ENCODE assay signal across 17 cellular contexts in the genomic region with DNA sequence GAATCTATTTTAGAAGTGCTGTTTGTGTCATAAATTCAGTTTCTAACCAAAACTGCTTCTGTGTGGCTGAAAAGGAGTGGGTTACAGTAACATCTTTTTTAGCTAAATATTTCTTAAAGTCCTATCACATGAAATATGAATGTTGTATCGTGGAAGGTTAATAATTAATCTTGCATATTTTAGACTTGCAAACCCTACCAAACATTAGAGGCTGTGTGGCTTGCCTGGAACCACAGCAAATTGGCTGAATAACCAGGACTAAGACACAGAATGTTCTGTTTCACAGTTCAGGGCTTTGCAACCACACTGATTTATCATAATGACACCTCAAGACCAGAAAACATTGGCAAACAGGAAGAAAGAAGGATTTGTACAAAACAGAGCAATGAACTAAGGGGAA.
DNase-seq lines count a peak whose midpoint lies in the region; ATAC-seq and TF ChIP-seq lines count a peak whose summit lies in the region.
"Had no signal": no experiment of that assay in that cellular context is flagged by ENCODE, and none has a peak within 500 bp of the region (broad histone marks: within the 10 kb centered on the region; RNA-seq: fewer than 3 reads in every experiment).

No MANE protein-coding gene starts in this region.

- WGBS in body of pancreas, 2 donors, result 10 to 13% methylated on average over 1 of the region's 1 CpG

- ATAC-seq in body of pancreas (peak; percentile 82), HG02571 (IDR thresholded peaks at IDR 0.05; ENCODE audit: unreplicated experiment) (no peak), HG03108 (IDR thresholded peaks at IDR 0.05; ENCODE audit: unreplicated experiment) (no peak)

- H3K9me3 ChIP-seq in body of pancreas, result no peaks in the 10 kb centered on the region
- H3K9me3 ChIP-seq: HAP-1 had no signal

- peaks cover 4% of the 10 kb centered on the region for H3K4me1 ChIP-seq in body of pancreas
- H3K4me1 ChIP-seq: HAP-1 had no signal

- no peaks in the 10 kb centered on the region for H3K27me3 ChIP-seq in body of pancreas

- H3K27ac ChIP-seq in body of pancreas, result peak overlapping the region in 2 of 4 donors; percentile 14 to 64

- H3K4me3 ChIP-seq in body of pancreas, result no peak overlapping the region
- H3K4me3 ChIP-seq in epithelial cell of proximal tubule (ENCODE audit: low read depth, low read length), result no peak overlapping the region
- H3K4me3 ChIP-seq: HAP-1 had no signal

- TF ChIP-seq CTCF in body of pancreas (IDR thresholded peaks at IDR 0.05), result no peak
- no peak for TF ChIP-seq CTCF in epithelial cell of proximal tubule (conservative IDR thresholded peaks at IDR 0.05; ENCODE audit: low read depth, low read length)

- peak in 3 of 4 donors; percentile 12 to 47 (median 22) for DNase-seq in body of pancreas
- DNase-seq in epithelial cell of proximal tubule (ENCODE audit: low read depth), result peak; percentile 32
- peak; percentile 41 for DNase-seq in medulla oblongata (ENCODE audit: extremely low spot score)
- peak; percentile 1 for DNase-seq in renal cortical epithelial cell (ENCODE audit: low read depth)
- DNase-seq in activated CD4-positive, alpha-beta T cell treated with anti-CD3 and anti-CD28 coated beads, Interleukin-2, amount 50 U/mL, for 48 hours, result no peak
- DNase-seq: C1 segment of cervical spinal cord; Calu3; CD4-positive, alpha-beta memory T cell; COR-L47; DMS53; DMS79 treated with DMSO at 0.1 percent for 48 hours; GF-D8; GOT3; HFFc6 had no signal

- intact Hi-C loops in body of pancreas (cut with DNase I), result no loop called here

- H3K36me3 ChIP-seq in body of pancreas (replicated peaks in 1 of 2; ENCODE audit: insufficient read depth in 1 of 2, low read depth in 2 of 2), result no peaks in the 10 kb centered on the region
- H3K36me3 ChIP-seq: HAP-1 had no signal

- TF ChIP-seq POLR2A in body of pancreas (IDR thresholded peaks at IDR 0.05), result no peak

Comparison
In these comparisons a context has a peak if more than half of its experiments do, and no peak if none do; other contexts are left out.
1. DNase-seq: peak in body of pancreas (3 of 4), epithelial cell of proximal tubule (single experiment), medulla oblongata (single experiment) and renal cortical epithelial cell (single experiment); none in activated CD4-positive, alpha-beta T cell treated with anti-CD3 and anti-CD28 coated beads, Interleukin-2, amount 50 U/mL, for 48 hours (0 of 2).